Comparison of ENCODE assay signal across 7 cellular contexts in the genomic region with DNA sequence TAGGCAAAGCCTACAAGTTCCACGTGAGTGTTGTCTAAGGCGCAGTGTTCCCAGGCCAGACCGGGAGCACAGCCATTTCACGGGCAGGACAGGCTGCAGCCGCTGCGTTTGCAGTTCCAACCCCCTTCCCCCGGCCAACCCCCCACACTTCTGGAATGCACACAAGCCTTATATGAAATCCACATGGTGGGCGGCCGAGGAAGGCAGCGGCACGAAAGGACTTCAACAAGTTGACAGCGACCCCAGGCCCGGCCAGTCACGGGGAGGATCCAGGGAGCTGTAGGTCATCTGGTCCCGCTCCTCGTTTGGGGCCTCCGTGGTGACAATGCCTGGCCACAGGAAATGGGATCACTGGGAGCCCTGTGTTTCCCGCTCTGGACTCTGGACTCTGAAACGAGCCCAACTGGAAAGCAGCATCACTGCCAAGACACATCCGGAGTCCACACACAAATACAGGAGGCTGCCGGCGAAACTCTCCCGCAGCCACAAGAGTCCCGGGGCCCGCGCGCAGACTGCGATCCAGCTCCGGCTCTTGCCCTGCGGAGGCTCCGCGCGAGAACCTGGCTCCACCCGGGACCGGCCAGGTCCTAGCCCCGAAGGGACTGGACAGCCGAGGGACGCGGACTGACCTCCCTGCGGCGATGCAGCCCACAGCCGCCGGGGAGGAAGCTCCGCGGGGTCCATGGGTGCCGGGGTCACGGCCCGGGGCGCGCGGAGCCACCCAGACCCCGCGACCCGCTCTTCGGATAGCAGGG. TPM values are rescaled to one million over a fixed set of nuclear protein-coding genes. Genes with fewer than 3 reads are reported as not detected.
DNase-seq lines count a peak whose midpoint lies in the region; ATAC-seq and TF ChIP-seq lines count a peak whose summit lies in the region.

No MANE protein-coding gene starts in this region.

- no peak overlapping the region for H3K14ac ChIP-seq in trophoblast cell (ENCODE audit: low read length)

- ATAC-seq in activated naive CD8-positive, alpha-beta T cell treated with anti-CD3 and anti-CD28 coated beads, Interleukin-2, amount 50 U/mL, for 24 hours, result no peak
- ATAC-seq in HG02938 (IDR thresholded peaks at IDR 0.05; ENCODE audit: unreplicated experiment), result no peak

- no peak overlapping the region for H3K27ac Mint-ChIP-seq in activated naive CD8-positive, alpha-beta T cell treated with anti-CD3 and anti-CD28 coated beads, Interleukin-2, amount 50 U/mL, for 24 hours

- peak overlapping the region; percentile 37 for H3K4me3 Mint-ChIP-seq in activated naive CD8-positive, alpha-beta T cell treated with anti-CD3 and anti-CD28 coated beads, Interleukin-2, amount 50 U/mL, for 24 hours

- in situ Hi-C loops in GM13976 (cut with MboI; ENCODE audit: low sequenced_read_pairs, unreplicated experiment), result no loop called here

- H3K36me3 ChIP-seq in HUES6 (ENCODE audit: control insufficient read depth, insufficient read depth, low read length) (no peaks in the 10 kb centered on the region), left ventricle myocardium inferior (peaks cover 24% of the 10 kb centered on the region), trophoblast cell (ENCODE audit: control insufficient read depth in 1 of 2, insufficient read depth in 2 of 2, low read length in 2 of 2) (no peaks in the 10 kb centered on the region)

- H3K18ac ChIP-seq in trophoblast cell (ENCODE audit: low read length), result peak overlapping the region; percentile 14

- H2AFZ ChIP-seq in trophoblast cell (ENCODE audit: insufficient read depth, low read length, poor library complexity), result peak overlapping the region; percentile 26

- DNase-seq in GM13976 (ENCODE audit: low spot score) (peak; percentile 55), left ventricle myocardium inferior (peak; percentile 68), trophoblast cell (peak in 1 of 2 donors; percentile 34), NCI-H1694 treated with DMSO at 0.1 percent for 48 hours (lab: John Stamatoyannopoulos, UW) (no peak)
- peak; percentile 14 for DNase-seq in activated naive CD8-positive, alpha-beta T cell treated with anti-CD3 and anti-CD28 coated beads, Interleukin-2, amount 50 U/mL, for 24 hours

- H3K79me1 ChIP-seq in trophoblast cell (ENCODE audit: low read length), result peaks cover 4% of the 10 kb centered on the region

- no peak overlapping the region for H2AK5ac ChIP-seq in trophoblast cell (ENCODE audit: low read length)

- H3K4me3 ChIP-seq in HUES6 (ENCODE audit: low read depth, low read length), result peak overlapping the region; percentile 80
- H3K4me3 ChIP-seq in left ventricle myocardium inferior, result peak overlapping the region; percentile 92
- H3K4me3 ChIP-seq in trophoblast cell (ENCODE audit: low read depth, low read length), result peak overlapping the region; percentile 75

- H2BK5ac ChIP-seq in trophoblast cell (ENCODE audit: low read depth, low read length, poor library complexity), result no peak overlapping the region

- peak overlapping the region; percentile 1 for H4K91ac ChIP-seq in trophoblast cell (ENCODE audit: low read depth, low read length)

- H3K36me3 Mint-ChIP-seq in activated naive CD8-positive, alpha-beta T cell treated with anti-CD3 and anti-CD28 coated beads, Interleukin-2, amount 50 U/mL, for 24 hours (ENCODE audit: low read depth), result no peaks in the 10 kb centered on the region

- H3K4me2 ChIP-seq in trophoblast cell (ENCODE audit: low read length), result peak overlapping the region; percentile 97

- no peak overlapping the region for H2BK120ac ChIP-seq in trophoblast cell (ENCODE audit: insufficient read depth, low read length, poor library complexity)

- H3K9me3 ChIP-seq in HUES6 (ENCODE audit: control insufficient read depth, insufficient read depth, low read depth, low read length), result no peaks in the 10 kb centered on the region
- no peaks in the 10 kb centered on the region for H3K9me3 ChIP-seq in left ventricle myocardium inferior (replicated peaks)
- no peaks in the 10 kb centered on the region for H3K9me3 ChIP-seq in trophoblast cell (ENCODE audit: insufficient read depth, low read depth, low read length)

- no peak overlapping the region for H2BK12ac ChIP-seq in trophoblast cell (ENCODE audit: low read length)

- peak overlapping the region; percentile 76 for H3K9ac ChIP-seq in HUES6 (ENCODE audit: low read length)
- no peak overlapping the region for H3K9ac ChIP-seq in trophoblast cell (ENCODE audit: low read length)

- H3K9me3 Mint-ChIP-seq in activated naive CD8-positive, alpha-beta T cell treated with anti-CD3 and anti-CD28 coated beads, Interleukin-2, amount 50 U/mL, for 24 hours, result no peaks in the 10 kb centered on the region

- peaks cover 13% of the 10 kb centered on the region for H3K4me1 ChIP-seq in HUES6 (ENCODE audit: control insufficient read depth, insufficient read depth, low read length)
- peaks cover 96% of the 10 kb centered on the region for H3K4me1 ChIP-seq in left ventricle myocardium inferior
- H3K4me1 ChIP-seq in trophoblast cell (ENCODE audit: control insufficient read depth in 1 of 2, insufficient read depth in 2 of 2, low read length in 2 of 2), result peaks cover 3 to 14% of the 10 kb centered on the region in 2 experiments

- TF ChIP-seq CTCF in GM13976 (IDR thresholded peaks at IDR 0.05; ENCODE audit: borderline replicate concordance, control extremely low read depth, extremely low read depth, insufficient read depth, missing control alignments) (no peak), left ventricle myocardium inferior (IDR thresholded peaks at IDR 0.05; ENCODE audit: borderline replicate concordance) (no peak)

- no peak overlapping the region for H4K8ac ChIP-seq in trophoblast cell (ENCODE audit: low read depth, low read length)

- peaks cover 43% of the 10 kb centered on the region for H3K27me3 Mint-ChIP-seq in activated naive CD8-positive, alpha-beta T cell treated with anti-CD3 and anti-CD28 coated beads, Interleukin-2, amount 50 U/mL, for 24 hours

- H3K4me1 Mint-ChIP-seq in activated naive CD8-positive, alpha-beta T cell treated with anti-CD3 and anti-CD28 coated beads, Interleukin-2, amount 50 U/mL, for 24 hours, result peaks cover 26% of the 10 kb centered on the region

- H3K27ac ChIP-seq in HUES6 (ENCODE audit: low read depth, low read length) (no peak overlapping the region; the same call in 1 of the 2 replicates), left ventricle myocardium inferior (replicated peaks) (peak overlapping the region; percentile 98), trophoblast cell (ENCODE audit: low read depth, low read length) (no peak overlapping the region)

- H3K23ac ChIP-seq in trophoblast cell (ENCODE audit: low read length), result no peak overlapping the region

- H3K4ac ChIP-seq in trophoblast cell (ENCODE audit: low read depth, low read length), result no peak overlapping the region

- intact Hi-C loops in left ventricle myocardium inferior (cut with micrococcal nuclease), result no loop called here

- no CpG with 5 or more reads among the region's 55 CpGs for whole genome bisulfite sequencing in trophoblast cell (ENCODE audit: extremely low coverage, insufficient coverage, insufficient read length)

- H3K27me3 ChIP-seq in HUES6 (ENCODE audit: control insufficient read depth, insufficient read depth, low read length), result peaks cover 39% of the 10 kb centered on the region
- no peaks in the 10 kb centered on the region for H3K27me3 ChIP-seq in left ventricle myocardium inferior (ENCODE audit: low read depth)
- peaks cover 23% of the 10 kb centered on the region for H3K27me3 ChIP-seq in trophoblast cell (ENCODE audit: insufficient read depth, low read length)

- no peak overlapping the region for H4K12ac ChIP-seq in trophoblast cell (ENCODE audit: low read depth, low read length)

- H3K79me2 ChIP-seq in trophoblast cell (ENCODE audit: control insufficient read depth, insufficient read depth, low read length, poor library complexity), result no peaks in the 10 kb centered on the region

RNA-seq across cellular contexts. Expression of gene NID1, which starts 0.8 kb away (rescaled TPM):
- total RNA-seq in left ventricle myocardium inferior, result 40.4 TPM
- polyA plus RNA-seq in trophoblast cell (2013), result 19.5 and 21.5 TPM in 2 replicates
